ENCODE assay signal across 7 cellular contexts in genomic region chr1:149812893-149813801, GRCh38. TPM values are rescaled to one million over a fixed set of nuclear protein-coding genes. Genes with fewer than 3 reads are reported as not detected.
DNase-seq lines count a peak whose midpoint lies in the region; ATAC-seq and TF ChIP-seq lines count a peak whose summit lies in the region.
"Not testable (repeated sequence)": the region's sequence is repeated elsewhere in the genome, so short reads cannot be mapped to it uniquely, and the experiment has no call there.

No MANE protein-coding gene starts in this region.

- not testable (repeated sequence) for TF ChIP-seq CTCF in activated B cell treated with CpG ODN at 0.5 μM for 24 hours (IDR thresholded peaks at IDR 0.05); cardiac fibroblast (IDR thresholded peaks at IDR 0.05; ENCODE audit: low read depth, low read length); retinal pigment epithelial cell (conservative IDR thresholded peaks at IDR 0.05; ENCODE audit: low read depth, low read length)

- peak overlapping the region; percentile 28 to 48 for H3K4me3 ChIP-seq in cardiac fibroblast (replicated peaks in 1 of 2; ENCODE audit: low read depth in 2 of 2, low read length in 2 of 2)
- peak overlapping the region; percentile 69 for H3K4me3 ChIP-seq in iPS-20b (ENCODE audit: low read length)
- H3K4me3 ChIP-seq in retinal pigment epithelial cell (ENCODE audit: low read length): peak overlapping the region; percentile 41

- H3K36me3 ChIP-seq in iPS-20b (ENCODE audit: insufficient read depth, low read depth, low read length): not testable (repeated sequence)

- not testable (repeated sequence) for H3K27me3 ChIP-seq in iPS-20b (ENCODE audit: insufficient read depth, low read length)

- POLR2A ChIA-PET in activated B cell treated with CpG ODN at 0.5 μM for 24 hours (lab: Charles Lee): interaction anchor here (0.7 to 3.0 kb wide), 3 partner anchors 30 to 73 kb away, joined by 3 to 75 read pairs (median 4); a partner anchor contains a TSS

- CTCF ChIA-PET in activated B cell treated with CpG ODN at 0.5 μM for 24 hours (lab: Charles Lee): not testable (repeated sequence)

- H3K27ac ChIP-seq in iPS-20b (ENCODE audit: low read length): peak overlapping the region; percentile 71

- peak overlapping the region; percentile 95 for H3K4me3 Mint-ChIP-seq in activated B cell treated with CpG ODN at 0.5 μM for 24 hours

- H3K9me3 Mint-ChIP-seq in activated B cell treated with CpG ODN at 0.5 μM for 24 hours: not testable (repeated sequence)

- peak overlapping the region; percentile 98 for H3K27ac Mint-ChIP-seq in activated B cell treated with CpG ODN at 0.5 μM for 24 hours

- H3K27me3 Mint-ChIP-seq in activated B cell treated with CpG ODN at 0.5 μM for 24 hours: not testable (repeated sequence)

- H3K9ac ChIP-seq in iPS-20b (ENCODE audit: low read depth, low read length): peak overlapping the region; percentile 85

- H3K4me1 Mint-ChIP-seq in activated B cell treated with CpG ODN at 0.5 μM for 24 hours: peaks cover 15% of the 10 kb centered on the region

- intact Hi-C loops in activated B cell treated with CpG ODN at 0.5 μM for 24 hours (cut with micrococcal nuclease): not testable (repeated sequence)

- peak; percentile 44 for DNase-seq in NCI-H524 treated with DMSO at 0.1 percent for 48 hours (lab: John Stamatoyannopoulos, UW)
- peak; percentile 64 for DNase-seq in activated B cell treated with CpG ODN at 0.5 μM for 24 hours
- peak; percentile 78 to 80 for DNase-seq in cardiac fibroblast (ENCODE audit: low read depth in 2 of 2)
- peak; percentile 45 for DNase-seq in retinal pigment epithelial cell (ENCODE audit: low read depth)

- not testable (repeated sequence) for H3K36me3 Mint-ChIP-seq in activated B cell treated with CpG ODN at 0.5 μM for 24 hours (ENCODE audit: low read depth)

- H3K9me3 ChIP-seq in iPS-20b (ENCODE audit: insufficient read depth, low read depth, low read length): not testable (repeated sequence)

- H3K4me1 ChIP-seq in iPS-20b (ENCODE audit: insufficient read depth, low read length): not testable (repeated sequence)

- peak; percentile 7 for ATAC-seq in GM18868 (IDR thresholded peaks at IDR 0.05; ENCODE audit: unreplicated experiment)
- ATAC-seq in HG03442 (IDR thresholded peaks at IDR 0.05; ENCODE audit: unreplicated experiment): peak; percentile 42
- peak; percentile 45 for ATAC-seq in activated B cell treated with CpG ODN at 0.5 μM for 24 hours (ENCODE audit: low read depth)

RNA-seq across cellular contexts. Expression of gene FCGR1A, which starts 30.7 kb away (rescaled TPM):
- not detected in 2 replicates for total RNA-seq in activated B cell treated with CpG ODN at 0.5 μM for 24 hours

Comparison
In these comparisons a context has a peak if more than half of its experiments do, and no peak if none do; other contexts are left out.
1. Peak in every context shown above with its lines: DNase-seq, ATAC-seq, H3K4me3 ChIP-seq and H3K27ac ChIP-seq.